In genomic region chr11:85558411-85558810, GRCh38 we compare ENCODE assay signal across 39 cellular contexts.
"Had no signal": no experiment of that assay in that cellular context is flagged by ENCODE, and none has a peak within 500 bp of the region (broad histone marks: within the 10 kb centered on the region; RNA-seq: fewer than 3 reads in every experiment).

No MANE protein-coding gene starts in this region.

- H3K36me3 ChIP-seq: adrenal gland, ascending aorta, brain microvascular endothelial cell, breast epithelium, cardiac muscle cell had no signal

- H3K4me1 Mint-ChIP-seq: activated naive CD4-positive, alpha-beta T cell treated with anti-CD3 and anti-CD28 coated beads, Interleukin-2, amount 10 ng/mL, durations not matched to agents 7 days and 5 days; activated naive CD4-positive, alpha-beta T cell treated with anti-CD3 and anti-CD28 coated beads, Interleukin-2, amount 50 U/mL, for 24 hours; activated naive CD8-positive, alpha-beta T cell treated with anti-CD3 and anti-CD28 coated beads for 36 hours; activated naive CD8-positive, alpha-beta T cell treated with anti-CD3 and anti-CD28 coated beads, Interleukin-2, amount 10 ng/mL, durations not matched to agents 7 days and 5 days; activated naive CD8-positive, alpha-beta T cell treated with anti-CD3 and anti-CD28 coated beads, Interleukin-2, amount 50 U/mL, for 24 hours; activated T-helper 17 cell treated with anti-CD3 and anti-CD28 coated beads, Interleukin-2, amount 50 U/mL, for 72 hours; brain; central memory CD8-positive, alpha-beta T cell had no signal

- H3K4me3 ChIP-seq: adrenal gland, ascending aorta, body of pancreas, breast epithelium, cardiac muscle cell had no signal

- H3K9me3 Mint-ChIP-seq: activated T-helper 17 cell treated with anti-CD3 and anti-CD28 coated beads, Interleukin-2, amount 50 U/mL, for 72 hours; activated T-helper 2 cell treated with anti-CD3 and anti-CD28 coated beads, Interferon-gamma antibody, Interleukin-2, Interleukin-4, amounts not matched to agents 10 μg/mL and 5 μg/mL and 100 μg/mL, durations not matched to agents 14 hours and 24 hours and 36 hours; central memory CD8-positive, alpha-beta T cell had no signal

- H3K36me3 Mint-ChIP-seq: activated naive CD4-positive, alpha-beta T cell treated with anti-CD3 and anti-CD28 coated beads, Interleukin-2, amount 10 ng/mL, durations not matched to agents 7 days and 5 days; activated naive CD8-positive, alpha-beta T cell treated with anti-CD3 and anti-CD28 coated beads, Interleukin-2, amount 10 ng/mL, durations not matched to agents 7 days and 5 days; brain had no signal

- ATAC-seq: activated naive CD4-positive, alpha-beta T cell treated with anti-CD3 and anti-CD28 coated beads, Interleukin-2, amount 50 U/mL, for 72 hours; activated naive CD8-positive, alpha-beta T cell treated with anti-CD3 and anti-CD28 coated beads, Interleukin-2, amount 50 U/mL, for 24 hours; activated T-cell treated with anti-CD3 and anti-CD28 coated beads, Interleukin-2, amount 50 U/mL, for 4 hours; activated T-cell treated with anti-CD3 and anti-CD28 coated beads, Interleukin-2, amount 50 U/mL, for 72 hours; activated T-helper 17 cell treated with anti-CD3 and anti-CD28 coated beads, Interleukin-2, amount 50 U/mL, for 72 hours; body of pancreas had no signal

- FAIRE-seq: astrocyte, bronchial epithelial cell had no signal

- H3K27ac ChIP-seq: adrenal gland, ascending aorta, body of pancreas, brain microvascular endothelial cell, breast epithelium, cardiac muscle cell had no signal

- H3K9me3 ChIP-seq: adrenal gland, body of pancreas, breast epithelium had no signal

- H3K4me1 ChIP-seq: adrenal gland, ascending aorta, body of pancreas, breast epithelium had no signal

- DNase-seq: activated effector memory CD4-positive, alpha-beta T cell treated with anti-CD3 and anti-CD28 coated beads, Interleukin-2, amount 50 U/mL, for 16 hours; activated effector memory CD4-positive, alpha-beta T cell treated with Interleukin-2 at 50 U/mL for 16 hours; activated gamma-delta T cell; activated gamma-delta T cell treated with Interleukin-2 at 50 U/mL for 16 hours; activated naive CD4-positive, alpha-beta T cell; activated naive CD4-positive, alpha-beta T cell treated with anti-CD3 and anti-CD28 coated beads for 36 hours; activated naive CD4-positive, alpha-beta T cell treated with anti-CD3 and anti-CD28 coated beads, Interleukin-2, amount 10 ng/mL, durations not matched to agents 7 days and 5 days; activated naive CD4-positive, alpha-beta T cell treated with anti-CD3 and anti-CD28 coated beads, Interleukin-2, amount 50 U/mL, for 16 hours; activated naive CD4-positive, alpha-beta T cell treated with Interleukin-2 at 50 U/mL for 16 hours; activated naive CD8-positive, alpha-beta T cell treated with anti-CD3 and anti-CD28 coated beads for 36 hours; activated naive CD8-positive, alpha-beta T cell treated with anti-CD3 and anti-CD28 coated beads, Interleukin-2, amount 10 ng/mL, durations not matched to agents 7 days and 5 days; activated naive CD8-positive, alpha-beta T cell treated with anti-CD3 and anti-CD28 coated beads, Interleukin-2, amount 50 U/mL, for 24 hours; activated T-cell treated with anti-CD3 and anti-CD28 coated beads, Interleukin-2, amount 50 U/mL, for 24 hours; activated T-cell treated with anti-CD3 and anti-CD28 coated beads, Interleukin-2, amount 50 U/mL, for 4 hours; activated T-cell treated with anti-CD3 and anti-CD28 coated beads, Interleukin-2, amount 50 U/mL, for 48 hours; activated T-cell treated with anti-CD3 and anti-CD28 coated beads, Interleukin-2, amount 50 U/mL, for 72 hours; adrenal gland; amniotic stem cell; amygdala; anterior cingulate cortex; aorta; body of pancreas; brain microvascular endothelial cell; caudate nucleus; central memory CD4-positive, alpha-beta T cell; cerebellar nuclear complex had no signal

- H3K27me3 ChIP-seq: adrenal gland, ascending aorta, body of pancreas, brain microvascular endothelial cell, breast epithelium, cardiac muscle cell had no signal

- H3K27me3 Mint-ChIP-seq: activated naive CD4-positive, alpha-beta T cell treated with anti-CD3 and anti-CD28 coated beads, Interleukin-2, amount 10 ng/mL, durations not matched to agents 7 days and 5 days; activated naive CD4-positive, alpha-beta T cell treated with anti-CD3 and anti-CD28 coated beads, Interleukin-2, amount 50 U/mL, for 24 hours; activated naive CD8-positive, alpha-beta T cell; activated naive CD8-positive, alpha-beta T cell treated with anti-CD3 and anti-CD28 coated beads for 36 hours; activated naive CD8-positive, alpha-beta T cell treated with anti-CD3 and anti-CD28 coated beads, Interleukin-2, amount 50 U/mL, for 24 hours; brain had no signal

- H3K27ac Mint-ChIP-seq: activated naive CD4-positive, alpha-beta T cell treated with anti-CD3 and anti-CD28 coated beads for 36 hours; activated naive CD4-positive, alpha-beta T cell treated with anti-CD3 and anti-CD28 coated beads, Interleukin-2, amount 10 ng/mL, durations not matched to agents 7 days and 5 days; activated naive CD4-positive, alpha-beta T cell treated with anti-CD3 and anti-CD28 coated beads, Interleukin-2, amount 50 U/mL, for 24 hours; activated naive CD4-positive, alpha-beta T cell treated with anti-CD3 and anti-CD28 coated beads, Interleukin-2, amount 50 U/mL, for 72 hours; activated naive CD8-positive, alpha-beta T cell; activated naive CD8-positive, alpha-beta T cell treated with anti-CD3 and anti-CD28 coated beads for 36 hours; activated naive CD8-positive, alpha-beta T cell treated with anti-CD3 and anti-CD28 coated beads, Interleukin-2, amount 10 ng/mL, durations not matched to agents 7 days and 5 days; activated naive CD8-positive, alpha-beta T cell treated with anti-CD3 and anti-CD28 coated beads, Interleukin-2, amount 50 U/mL, for 24 hours; activated T-cell treated with anti-CD3 and anti-CD28 coated beads, Interleukin-2, amount 50 U/mL, for 24 hours; activated T-cell treated with anti-CD3 and anti-CD28 coated beads, Interleukin-2, amount 50 U/mL, for 72 hours; activated T-helper 1 cell treated with anti-CD3 and anti-CD28 coated beads, Interleukin-12 subunit alpha, Interleukin-12 subunit beta, Interleukin-2, Interleukin-4 antibody, amounts not matched to agents 30 ng/mL and 10 ng/mL and 1 ng/mL, durations not matched to agents 14 hours and 24 hours and 36 hours; activated T-helper 17 cell treated with anti-CD3 and anti-CD28 coated beads, Interleukin-2, amount 50 U/mL, for 72 hours; activated T-helper 2 cell treated with anti-CD3 and anti-CD28 coated beads, Interferon-gamma antibody, Interleukin-2, Interleukin-4, amounts not matched to agents 10 μg/mL and 5 μg/mL and 100 μg/mL, durations not matched to agents 14 hours and 24 hours and 36 hours; brain had no signal

- H3K4me3 Mint-ChIP-seq: activated naive CD4-positive, alpha-beta T cell treated with anti-CD3 and anti-CD28 coated beads for 36 hours; activated naive CD4-positive, alpha-beta T cell treated with anti-CD3 and anti-CD28 coated beads, Interleukin-2, amount 10 ng/mL, durations not matched to agents 7 days and 5 days; activated naive CD4-positive, alpha-beta T cell treated with anti-CD3 and anti-CD28 coated beads, Interleukin-2, amount 50 U/mL, for 24 hours; activated naive CD8-positive, alpha-beta T cell; activated naive CD8-positive, alpha-beta T cell treated with anti-CD3 and anti-CD28 coated beads for 36 hours; activated naive CD8-positive, alpha-beta T cell treated with anti-CD3 and anti-CD28 coated beads, Interleukin-2, amount 10 ng/mL, durations not matched to agents 7 days and 5 days; activated naive CD8-positive, alpha-beta T cell treated with anti-CD3 and anti-CD28 coated beads, Interleukin-2, amount 50 U/mL, for 24 hours; activated T-cell treated with anti-CD3 and anti-CD28 coated beads, Interleukin-2, amount 50 U/mL, for 24 hours; activated T-cell treated with anti-CD3 and anti-CD28 coated beads, Interleukin-2, amount 50 U/mL, for 4 hours; activated T-cell treated with anti-CD3 and anti-CD28 coated beads, Interleukin-2, amount 50 U/mL, for 72 hours; activated T-helper 1 cell treated with anti-CD3 and anti-CD28 coated beads, Interleukin-12 subunit alpha, Interleukin-12 subunit beta, Interleukin-2, Interleukin-4 antibody, amounts not matched to agents 30 ng/mL and 10 ng/mL and 1 ng/mL, durations not matched to agents 14 hours and 24 hours and 36 hours; activated T-helper 17 cell treated with anti-CD3 and anti-CD28 coated beads, Interleukin-2, amount 50 U/mL, for 72 hours; brain; central memory CD8-positive, alpha-beta T cell had no signal
